Comparison of ENCODE assay signal across 8 cellular contexts in the genomic region with DNA sequence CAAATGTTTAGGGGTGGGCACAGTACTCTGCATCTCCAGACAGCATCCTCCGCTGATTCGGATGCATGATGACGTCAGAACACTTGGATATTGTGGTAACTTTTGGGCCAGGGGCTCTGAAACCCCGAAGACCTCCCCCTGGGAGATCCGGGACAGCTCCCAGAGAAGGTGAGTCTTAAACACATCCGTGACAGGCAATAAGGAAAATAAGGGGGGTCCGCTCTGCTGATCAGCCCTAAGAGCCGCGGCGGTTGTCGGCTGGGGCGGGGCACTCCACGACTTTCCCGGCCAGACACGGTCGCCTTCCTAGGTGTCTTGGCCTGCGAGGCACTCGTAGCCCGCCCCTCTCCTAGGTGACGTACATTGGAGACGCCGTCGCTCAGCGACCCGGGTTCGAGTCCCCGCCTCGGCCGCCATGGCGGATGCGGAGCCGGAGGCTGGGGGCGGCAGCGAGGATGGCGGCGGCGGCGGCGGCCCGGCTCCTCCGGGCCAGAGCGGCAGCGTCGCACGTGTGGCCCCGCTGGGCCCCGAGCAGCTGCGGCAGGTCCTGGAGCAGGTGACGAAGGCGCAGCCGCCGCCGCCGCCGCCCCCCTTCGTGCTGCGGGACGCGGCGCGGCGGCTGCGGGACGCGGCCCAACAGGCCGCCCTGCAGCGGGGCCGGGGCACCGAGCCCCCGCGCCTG. TPM values are rescaled to one million over a fixed set of nuclear protein-coding genes. Genes with fewer than 3 reads are reported as not detected.
DNase-seq lines count a peak whose midpoint lies in the region; ATAC-seq and TF ChIP-seq lines count a peak whose summit lies in the region.

A gene (plus strand): TSS at position 396 of the 682 bp plus-strand sequence. CDS start 20 bp downstream, at position 416.

- peak; percentile 55 for ATAC-seq in HG03442 (IDR thresholded peaks at IDR 0.05; ENCODE audit: unreplicated experiment)

- DNase-seq in AG20443 (ENCODE audit: low spot score) (peak; percentile 94), GM19238 (ENCODE audit: insufficient read length, low spot score) (peak; percentile 90), NCI-H524 treated with DMSO at 0.1 percent for 48 hours (lab: John Stamatoyannopoulos, UW) (peak; percentile 51), cerebellar cortex (ENCODE audit: low spot score) (peak; percentile 89), kidney epithelial cell (ENCODE audit: low read depth) (peak; percentile 54)
- DNase-seq in activated CD4-positive, alpha-beta T cell treated with anti-CD3 and anti-CD28 coated beads for 24 hours (ENCODE audit: low read depth in 2 of 2): peak; percentile 92 to 94
- DNase-seq in stimulated activated CD4-positive, alpha-beta T cell treated with anti-CD3 and anti-CD28 coated beads, Interleukin-15, amount 100 ng/mL, for 24 hours: peak; percentile 97

- peak within 1 kb of the TSS; percentile 86 for H3K4me3 ChIP-seq in kidney epithelial cell (ENCODE audit: low read depth, low read length)

- no peak for TF ChIP-seq CTCF in kidney epithelial cell (IDR thresholded peaks at IDR 0.05; ENCODE audit: insufficient read depth, low read length, poor library complexity, severe bottlenecking)

- H3K36me3 ChIP-seq in kidney epithelial cell (ENCODE audit: control insufficient read depth, insufficient read depth, low read length): no peaks in the 10 kb centered on the region

- H3K27me3 ChIP-seq in kidney epithelial cell (ENCODE audit: control insufficient read depth, insufficient read depth, low read length): no peaks in the 10 kb centered on the region

RNA-seq across cellular contexts. Expression of the gene that starts here (rescaled TPM):
- 8.8 and 9.8 TPM in 2 replicates for total RNA-seq in kidney epithelial cell

Comparison
In these comparisons a context has a peak if more than half of its experiments do, and no peak if none do; other contexts are left out.
1. Peak in every context shown above with its lines: DNase-seq, ATAC-seq and H3K4me3 ChIP-seq.